ENCODE assay signal across 8 cellular contexts in the genomic region with DNA sequence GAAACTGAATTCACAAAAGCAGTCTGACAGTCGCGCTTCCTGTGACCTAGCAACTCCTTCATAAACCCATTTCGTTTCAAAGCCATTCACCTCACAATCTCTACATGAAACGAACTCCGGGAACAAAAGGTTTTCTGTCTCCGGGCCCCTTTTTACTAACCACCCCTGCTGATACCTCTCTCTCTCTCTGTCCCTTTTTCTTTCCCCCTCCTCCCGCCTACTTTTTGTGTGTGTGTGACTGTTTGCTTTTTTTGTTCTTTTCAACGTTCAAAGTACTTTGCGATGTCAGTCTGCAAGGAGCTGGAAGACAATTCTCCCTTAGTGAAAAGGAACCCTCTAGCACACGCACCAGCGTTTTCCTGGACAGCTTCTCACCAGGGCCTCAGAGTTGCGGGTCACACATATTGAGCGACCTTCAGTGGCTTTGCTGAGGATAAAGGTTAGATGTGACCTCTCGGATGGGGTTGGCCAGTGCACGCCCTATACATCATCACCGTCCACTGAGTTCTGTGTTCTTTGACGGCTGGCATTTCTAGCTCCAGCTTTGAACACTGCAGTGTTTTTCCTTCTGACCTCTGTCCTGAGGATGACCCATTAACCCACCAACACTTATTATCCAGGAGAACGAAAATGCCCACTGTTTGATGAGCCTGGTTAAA. TPM values are rescaled to one million over a fixed set of nuclear protein-coding genes. Genes with fewer than 3 reads are reported as not detected.
DNase-seq lines count a peak whose midpoint lies in the region; TF ChIP-seq lines count a peak whose summit lies in the region.

No MANE protein-coding gene starts in this region.

- H3K27me3 Mint-ChIP-seq in glutamatergic neuron (ENCODE audit: unreplicated experiment) = no peaks in the 10 kb centered on the region

- H3K9me3 Mint-ChIP-seq in glutamatergic neuron (ENCODE audit: unreplicated experiment) = no peaks in the 10 kb centered on the region

- H3K36me3 Mint-ChIP-seq in glutamatergic neuron (ENCODE audit: unreplicated experiment) = no peaks in the 10 kb centered on the region

- H3K27ac ChIP-seq in VCaP (peak overlapping the region; percentile 98), rectal smooth muscle tissue (ENCODE audit: low read depth, low read length) (peak overlapping the region; percentile 87)

- DNase-seq in SKM-1 treated with dmso at 0.1 percent for 144 hours (lab: John Stamatoyannopoulos, UW; ENCODE audit: unreplicated experiment) = peak; percentile 46
- DNase-seq in SKM-1 (lab: John Stamatoyannopoulos, UW; ENCODE audit: unreplicated experiment) = no peak
- peak; percentile 22 for DNase-seq in HK-2 (ENCODE audit: unreplicated experiment)
- no peak for DNase-seq in glutamatergic neuron
- DNase-seq in erythroblast (lab: John Stamatoyannopoulos, UW) = no peak
- no peak for DNase-seq in CD1c-positive myeloid dendritic cell (ENCODE audit: extremely low spot score)

- no peaks in the 10 kb centered on the region for H3K27me3 ChIP-seq in rectal smooth muscle tissue (ENCODE audit: control insufficient read depth, insufficient read depth, low read length)

- H3K4me3 ChIP-seq in rectal smooth muscle tissue (ENCODE audit: low read length) = peak overlapping the region; percentile 89

- peak overlapping the region; percentile 86 for H3K4me3 Mint-ChIP-seq in glutamatergic neuron (ENCODE audit: unreplicated experiment)

- TF ChIP-seq POLR2A in erythroblast (IDR thresholded peaks at IDR 0.05; ENCODE audit: low read length) = no peak

- no peak for TF ChIP-seq CTCF in VCaP (conservative IDR thresholded peaks at IDR 0.05)
- TF ChIP-seq CTCF in glutamatergic neuron (IDR thresholded peaks at IDR 0.05; ENCODE audit: partially characterized antibody, unreplicated experiment) = no peak

- H3K4me1 Mint-ChIP-seq in glutamatergic neuron (ENCODE audit: low read depth, unreplicated experiment) = peaks cover 6% of the 10 kb centered on the region

- peaks cover 13% of the 10 kb centered on the region for H3K4me1 ChIP-seq in rectal smooth muscle tissue (ENCODE audit: control insufficient read depth, insufficient read depth, low read length)

- peak overlapping the region; percentile 72 for H3K27ac Mint-ChIP-seq in glutamatergic neuron (ENCODE audit: unreplicated experiment)

- no peaks in the 10 kb centered on the region for H3K36me3 ChIP-seq in rectal smooth muscle tissue (ENCODE audit: control insufficient read depth, insufficient read depth, low read length)

- H3K9ac ChIP-seq in rectal smooth muscle tissue (ENCODE audit: low read length) = peak overlapping the region; percentile 1

RNA-seq across cellular contexts. Expression of a gene that starts 0.6 kb away (rescaled TPM):
- 0.71 TPM for total RNA-seq in glutamatergic neuron (ENCODE audit: unreplicated experiment)

Comparison
In these comparisons a context has a peak if more than half of its experiments do, and no peak if none do; other contexts are left out.
1. DNase-seq: peak in SKM-1 treated with dmso at 0.1 percent for 144 hours (single experiment) and HK-2 (single experiment); none in SKM-1 (single experiment), glutamatergic neuron (single experiment), erythroblast (0 of 2) and CD1c-positive myeloid dendritic cell (single experiment).